Comparison of ENCODE assay signal across 19 cellular contexts in genomic region chr13:110354715-110355473, GRCh38. TPM values are rescaled to one million over a fixed set of nuclear protein-coding genes. Genes with fewer than 3 reads are reported as not detected.
A peak's percentile ranks its signal among the peaks of the same experiment; 100 is the strongest.
DNase-seq lines count a peak whose midpoint lies in the region; ATAC-seq and TF ChIP-seq lines count a peak whose summit lies in the region.
"Had no signal": no experiment of that assay in that cellular context is flagged by ENCODE, and none has a peak within 500 bp of the region (broad histone marks: within the 10 kb centered on the region; RNA-seq: fewer than 3 reads in every experiment).

No MANE protein-coding gene starts in this region.

- ATAC-seq in IMR-90 (ENCODE audit: low read depth) = no peak
- no peak for ATAC-seq in HG02763 (IDR thresholded peaks at IDR 0.05; ENCODE audit: unreplicated experiment)
- ATAC-seq in GM21723 (IDR thresholded peaks at IDR 0.05; ENCODE audit: unreplicated experiment) = no peak
- ATAC-seq: CD8-positive, alpha-beta T cell; HCT116; left lobe of liver; naive thymus-derived CD8-positive, alpha-beta T cell had no signal

- no peak overlapping the region for H3K56ac ChIP-seq in IMR-90 (ENCODE audit: extremely low read depth, insufficient read depth, low read length)

- H4K5ac ChIP-seq in IMR-90 (ENCODE audit: low read depth, low read length) = no peak overlapping the region

- H3K27me3 ChIP-seq in IMR-90 (ENCODE audit: control insufficient read depth, insufficient read depth, low read length) = no peaks in the 10 kb centered on the region
- no peaks in the 10 kb centered on the region for H3K27me3 ChIP-seq in smooth muscle cell (ENCODE audit: low read depth)

- H3K79me1 ChIP-seq in IMR-90 (ENCODE audit: low read depth in 1 of 2, low read length in 2 of 2) = peaks cover 26 to 83% of the 10 kb centered on the region in 2 experiments

- H3K4me2 ChIP-seq in IMR-90 (ENCODE audit: low read depth, low read length) (no peak overlapping the region), smooth muscle cell (no peak overlapping the region)

- H3K36me3 Mint-ChIP-seq in endothelial cell (ENCODE audit: low read depth, unreplicated experiment) = peaks cover 67% of the 10 kb centered on the region
- H3K36me3 Mint-ChIP-seq in MCF 10A (ENCODE audit: insufficient read depth, unreplicated experiment) = peaks cover 6% of the 10 kb centered on the region
- H3K36me3 Mint-ChIP-seq: CD8-positive, alpha-beta T cell; naive thymus-derived CD8-positive, alpha-beta T cell had no signal

- H4K91ac ChIP-seq in IMR-90 (ENCODE audit: insufficient read depth, low read depth, low read length) = peak overlapping the region; percentile 30; the same call in 1 of the 2 replicates

- CTCF ChIA-PET in IMR-90 (lab: Yijun Ruan, JAX) (interaction anchor here (0.6 to 1.6 kb wide), 3 partner anchors 16 to 46 kb away, joined by 3 read pairs; no protein-coding TSS in a partner anchor), MCF 10A (lab: Yijun Ruan, JAX) (interaction anchor here (0.6 to 1.5 kb wide), 5 partner anchors 16 to 56 kb away, joined by 3 to 7 read pairs (median 3); no protein-coding TSS in a partner anchor)

- TF ChIP-seq POLR2A in IMR-90 (IDR thresholded peaks at IDR 0.05; ENCODE audit: low read depth, low read length) = no peak

- WGBS in IMR-90 (ENCODE audit: extremely low coverage in 2 of 2, insufficient read length in 1 of 2), 2 experiments = no CpG with 5 or more reads among the region's 5 CpGs
- 69% methylated on average over 5 of the region's 5 CpGs for WGBS in smooth muscle cell (ENCODE audit: low lambda C conversion rate)

- H3K14ac ChIP-seq in IMR-90 (replicated peaks; ENCODE audit: low read depth, low read length) = no peak overlapping the region

- no peak overlapping the region for H3K23ac ChIP-seq in IMR-90 (ENCODE audit: low read depth, low read length)

- H3K4me3 Mint-ChIP-seq in endothelial cell (ENCODE audit: unreplicated experiment) (peak overlapping the region; percentile 24), MCF 10A (ENCODE audit: unreplicated experiment) (no peak overlapping the region)
- H3K4me3 Mint-ChIP-seq: activated CD4-positive, alpha-beta T cell treated with anti-CD3 and anti-CD28 coated beads, Interleukin-2, amount 10 ng/mL, durations not matched to agents 24 days and 14 days; CD8-positive, alpha-beta T cell; dendritic cell treated with granulocyte-macrophage colony-stimulating factor and Interleukin-4, amounts not matched to agents 40 ng/mL and 50 ng/mL, for 4 days; naive thymus-derived CD8-positive, alpha-beta T cell had no signal

- no peak overlapping the region for H2BK5ac ChIP-seq in IMR-90 (ENCODE audit: low read depth, low read length, poor library complexity, severe bottlenecking)

- H2BK20ac ChIP-seq in IMR-90 (ENCODE audit: low read depth, low read length) = 0 out of 2 replicates have a peak overlapping the region, but pooled peaks have one; percentile 18

- TF ChIP-seq CTCF in IMR-90 (conservative IDR thresholded peaks at IDR 0.05; ENCODE audit: low read depth, low read length) = no peak
- no peak for TF ChIP-seq CTCF in endothelial cell (IDR thresholded peaks at IDR 0.05; ENCODE audit: unreplicated experiment)
- no peak for TF ChIP-seq CTCF in smooth muscle cell (IDR thresholded peaks at IDR 0.05; ENCODE audit: borderline replicate concordance, insufficient read depth, poor library complexity, severe bottlenecking)
- no peak for TF ChIP-seq CTCF in MCF 10A (IDR thresholded peaks at IDR 0.05; ENCODE audit: unreplicated experiment)

- no peak overlapping the region for H4K8ac ChIP-seq in IMR-90 (ENCODE audit: low read depth in 2 of 2, low read length in 2 of 2)

- peak overlapping the region; percentile 49; the same call in 1 of the 2 replicates for H2BK120ac ChIP-seq in IMR-90 (ENCODE audit: low read depth, low read length)

- in situ Hi-C loops in IMR-90 (cut with MboI; ENCODE audit: low sequenced_read_pairs) = no loop called here

- no peak overlapping the region for H2AK9ac ChIP-seq in IMR-90 (replicated peaks; ENCODE audit: low read depth, low read length, poor library complexity)

- H3K36me3 ChIP-seq in IMR-90 (ENCODE audit: control insufficient read depth, insufficient read depth, low read length) (peaks cover 26% of the 10 kb centered on the region), smooth muscle cell (ENCODE audit: low read depth) (peaks cover 4% of the 10 kb centered on the region)

- no peak overlapping the region for H3K9ac ChIP-seq in IMR-90 (ENCODE audit: low read depth, low read length)
- H3K9ac ChIP-seq in smooth muscle cell (ENCODE audit: low read depth) = no peak overlapping the region

- H3K27ac ChIP-seq in IMR-90 (ENCODE audit: insufficient read depth, low read length) (no peak overlapping the region; the same call in 1 of the 2 replicates), smooth muscle cell (ENCODE audit: low read depth) (peak overlapping the region; percentile 96)

- H3K4me1 ChIP-seq in IMR-90 (ENCODE audit: control insufficient read depth, insufficient read depth, low read length) (peaks cover 13% of the 10 kb centered on the region), smooth muscle cell (ENCODE audit: low read depth) (peaks cover 11% of the 10 kb centered on the region)

- H3K9me1 ChIP-seq in IMR-90 (ENCODE audit: insufficient read depth, low read length) = peaks cover 51% of the 10 kb centered on the region

- no peaks in the 10 kb centered on the region for H3K9me3 ChIP-seq in IMR-90 (ENCODE audit: control insufficient read depth, insufficient read depth, low read length)
- no peaks in the 10 kb centered on the region for H3K9me3 ChIP-seq in smooth muscle cell (replicated peaks; ENCODE audit: low read depth)

- no TSS peak for BruUV-seq in IMR-90 (replicated peaks; lab: Mats Ljungman, UMichigan)
- BruUV-seq in MCF 10A (replicated peaks; lab: Mats Ljungman, UMichigan) = no TSS peak

- peak overlapping the region; percentile 48; the same call in 1 of the 2 replicates for H3K4ac ChIP-seq in IMR-90 (ENCODE audit: low read depth, low read length)

- H2AFZ ChIP-seq in IMR-90 (replicated peaks; ENCODE audit: low read length, poor library complexity) = no peak overlapping the region
- no peak overlapping the region for H2AFZ ChIP-seq in smooth muscle cell (ENCODE audit: low read depth)

- dilution Hi-C loops in IMR-90 (cut with HindIII; ENCODE audit: low sequenced_read_pairs, unreplicated experiment) = no loop called here

- H3K27me3 Mint-ChIP-seq in endothelial cell (ENCODE audit: unreplicated experiment) = peaks cover 14% of the 10 kb centered on the region
- no peaks in the 10 kb centered on the region for H3K27me3 Mint-ChIP-seq in MCF 10A (ENCODE audit: insufficient read depth, unreplicated experiment)

- H4K20me1 ChIP-seq in IMR-90 (ENCODE audit: insufficient read depth, low read length) (peaks cover 50% of the 10 kb centered on the region), smooth muscle cell (ENCODE audit: low read depth) (peaks cover 76% of the 10 kb centered on the region)

- H3K9me3 Mint-ChIP-seq in endothelial cell (ENCODE audit: unreplicated experiment) (no peaks in the 10 kb centered on the region), MCF 10A (ENCODE audit: unreplicated experiment) (no peaks in the 10 kb centered on the region)
- H3K9me3 Mint-ChIP-seq: activated CD4-positive, alpha-beta T cell treated with anti-CD3 and anti-CD28 coated beads, Interleukin-2, amount 10 ng/mL, durations not matched to agents 24 days and 14 days; CD8-positive, alpha-beta T cell; dendritic cell treated with granulocyte-macrophage colony-stimulating factor and Interleukin-4, amounts not matched to agents 40 ng/mL and 50 ng/mL, for 4 days had no signal

- no peak overlapping the region for H2BK15ac ChIP-seq in IMR-90 (ENCODE audit: low read depth, low read length)

- H3K4me3 ChIP-seq in IMR-90 (ENCODE audit: insufficient read depth, low read depth, low read length) (no peak overlapping the region), smooth muscle cell (no peak overlapping the region)

- H3K27ac Mint-ChIP-seq in endothelial cell (ENCODE audit: unreplicated experiment) (peak overlapping the region; percentile 64), MCF 10A (ENCODE audit: low read depth, unreplicated experiment) (no peak overlapping the region)
- H3K27ac Mint-ChIP-seq: activated CD4-positive, alpha-beta T cell treated with anti-CD3 and anti-CD28 coated beads, Interleukin-2, amount 10 ng/mL, durations not matched to agents 24 days and 14 days; CD8-positive, alpha-beta T cell; dendritic cell treated with granulocyte-macrophage colony-stimulating factor and Interleukin-4, amounts not matched to agents 40 ng/mL and 50 ng/mL, for 4 days; naive thymus-derived CD8-positive, alpha-beta T cell had no signal

- POLR2A ChIA-PET in IMR-90 (lab: Charles Lee; ENCODE audit: unreplicated experiment) (no interaction called here), MCF 10A (lab: Yijun Ruan, JAX) (interaction anchor here (1.0 kb wide), 1 partner anchor 56 kb away, joined by 3 read pairs; no protein-coding TSS in a partner anchor)

- intact Hi-C loops in IMR-90 (cut with micrococcal nuclease) = no loop called here
- intact Hi-C loops in MCF 10A (cut with micrococcal nuclease) = no loop called here

- no peak overlapping the region for H3K18ac ChIP-seq in IMR-90 (ENCODE audit: low read depth, low read length)

- H3F3A ChIP-seq in smooth muscle cell (ENCODE audit: low read depth) = peaks cover 73% of the 10 kb centered on the region

- DNase-seq in NCI-H2029 (lab: John Stamatoyannopoulos, UW) (peak; percentile 31), NCI-H2029 treated with DMSO at 0.1 percent for 48 hours (lab: John Stamatoyannopoulos, UW) (no peak), IMR-90 (no peak), endothelial cell (ENCODE audit: low spot score) (no peak), smooth muscle cell (lab: John Stamatoyannopoulos, UW; ENCODE audit: unreplicated experiment) (no peak), MCF 10A (ENCODE audit: unreplicated experiment) (no peak)
- DNase-seq: activated CD4-positive, alpha-beta T cell treated with anti-CD3 and anti-CD28 coated beads, Interleukin-2, amount 10 ng/mL, durations not matched to agents 24 days and 14 days; CD8-positive, alpha-beta T cell; GF-D8; hypothalamus; Karpas-422; naive thymus-derived CD8-positive, alpha-beta T cell; NCI-H1694 treated with DMSO at 0.1 percent for 48 hours; NCI-H69 had no signal

- H3K4me1 Mint-ChIP-seq in endothelial cell (ENCODE audit: unreplicated experiment) = peaks cover 51% of the 10 kb centered on the region
- H3K4me1 Mint-ChIP-seq in MCF 10A (ENCODE audit: insufficient read depth, unreplicated experiment) = peaks cover 25% of the 10 kb centered on the region
- H3K4me1 Mint-ChIP-seq: activated CD4-positive, alpha-beta T cell treated with anti-CD3 and anti-CD28 coated beads, Interleukin-2, amount 10 ng/mL, durations not matched to agents 24 days and 14 days; naive thymus-derived CD8-positive, alpha-beta T cell had no signal

- H2AK5ac ChIP-seq in IMR-90 (ENCODE audit: low read depth, low read length) = peak overlapping the region; percentile 45

- TF ChIP-seq RAD21 in IMR-90 (IDR thresholded peaks at IDR 0.05; ENCODE audit: low read length) = no peak

- H3K79me2 ChIP-seq in smooth muscle cell (ENCODE audit: low read depth) = peaks cover 93% of the 10 kb centered on the region

RNA-seq across cellular contexts. Expression of gene COL4A2, which starts 47.8 kb away (rescaled TPM):
- total RNA-seq in IMR-90 (2012; rRNA removed) = 90.7 and 97.5 TPM in 2 replicates
- 457 and 533 TPM in 2 replicates for polyA plus RNA-seq in IMR-90 (2012; rRNA removed)
- 220 and 733 TPM in 2 replicates for polyA plus RNA-seq in IMR-90 (2012; cell fraction: cytosol; rRNA removed)
- polyA plus RNA-seq in IMR-90 (2012; cell fraction: nucleus; rRNA removed; ENCODE audit: low replicate concordance) = 553 and 1,147 TPM in 2 replicates
- 1,556 TPM for total RNA-seq in endothelial cell (ENCODE audit: unreplicated experiment)
- 1,456 and 1,535 TPM in 2 replicates for total RNA-seq in smooth muscle cell
- polyA plus RNA-seq in smooth muscle cell = 2,012 and 2,786 TPM in 2 replicates
- total RNA-seq in MCF 10A (2022) = 54.6 and 66.0 TPM in 2 replicates
- total RNA-seq: activated CD4-positive, alpha-beta T cell treated with anti-CD3 and anti-CD28 coated beads, Interleukin-2, amount 10 ng/mL, durations not matched to agents 24 days and 14 days; CD8-positive, alpha-beta T cell; naive thymus-derived CD8-positive, alpha-beta T cell had no signal
- polyA plus RNA-seq: naive thymus-derived CD8-positive, alpha-beta T cell had no signal

RNA-seq across cellular contexts. Expression of gene COL4A1, which starts 47.9 kb away (rescaled TPM):
- total RNA-seq in IMR-90 (2012; rRNA removed) (230 and 263 TPM in 2 replicates), endothelial cell (ENCODE audit: unreplicated experiment) (2,720 TPM), smooth muscle cell (4,372 and 5,353 TPM in 2 replicates), MCF 10A (2022) (25.9 and 42.1 TPM in 2 replicates)
- polyA plus RNA-seq in IMR-90 (2012; rRNA removed) (301 and 337 TPM in 2 replicates), smooth muscle cell (1,844 and 2,409 TPM in 2 replicates)
- 173 and 272 TPM in 2 replicates for polyA plus RNA-seq in IMR-90 (2012; cell fraction: cytosol; rRNA removed)
- polyA plus RNA-seq in IMR-90 (2012; cell fraction: nucleus; rRNA removed; ENCODE audit: low replicate concordance) = 217 and 287 TPM in 2 replicates
- total RNA-seq: activated CD4-positive, alpha-beta T cell treated with anti-CD3 and anti-CD28 coated beads, Interleukin-2, amount 10 ng/mL, durations not matched to agents 24 days and 14 days; CD8-positive, alpha-beta T cell; naive thymus-derived CD8-positive, alpha-beta T cell had no signal
- polyA plus RNA-seq: naive thymus-derived CD8-positive, alpha-beta T cell had no signal

Comparison
In these comparisons a context has a peak if more than half of its experiments do, and no peak if none do; other contexts are left out.
1. RNA of gene COL4A2, which starts 47.8 kb away (total RNA-seq): 1,556 TPM in endothelial cell (single experiment) and 1,456 to 1,535 TPM in smooth muscle cell; 90.7 to 97.5 TPM in IMR-90 and 54.6 to 66.0 TPM in MCF 10A; every median in the first group is over 10 times any median in the second.
2. RNA of gene COL4A1, which starts 47.9 kb away (total RNA-seq): 4,372 to 5,353 TPM in smooth muscle cell and 2,720 TPM in endothelial cell (single experiment); 230 to 263 TPM in IMR-90 and 25.9 to 42.1 TPM in MCF 10A; every median in the first group is over 10 times any median in the second.